In genomic region chr14:61297581-61297980, GRCh38 we compare ENCODE assay signal across 18 cellular contexts.
"Had no signal": no experiment of that assay in that cellular context is flagged by ENCODE, and none has a peak within 500 bp of the region (broad histone marks: within the 10 kb centered on the region; RNA-seq: fewer than 3 reads in every experiment).

No MANE protein-coding gene starts in this region.

- H3K4me3 Mint-ChIP-seq: activated CD4-positive, alpha-beta memory T cell treated with anti-CD3 and anti-CD28 coated beads for 36 hours; activated T-cell treated with anti-CD3 and anti-CD28 coated beads, Interleukin-2, amount 50 U/mL, for 72 hours; neural crest cell had no signal

- H3K27ac ChIP-seq: brain microvascular endothelial cell, coronary artery, gastroesophageal sphincter, heart left ventricle, psoas muscle, tibial nerve, uterus, WERI-Rb-1 had no signal

- DNase-seq: activated CD4-positive, alpha-beta memory T cell treated with anti-CD3 and anti-CD28 coated beads for 36 hours; activated effector memory CD4-positive, alpha-beta T cell treated with anti-CD3 and anti-CD28 coated beads, Interleukin-2, amount 50 U/mL, for 16 hours; activated T-cell treated with anti-CD3 and anti-CD28 coated beads, Interleukin-2, amount 50 U/mL, for 72 hours; aorta; heart left ventricle; kidney; psoas muscle; right cardiac atrium; stimulated activated CD4-positive, alpha-beta T cell treated with anti-CD3 and anti-CD28 coated beads, Interleukin-2, amount 100 ng/mL, for 24 hours; stimulated activated naive CD8-positive, alpha-beta T cell treated with anti-CD3 and anti-CD28 coated beads, Interleukin-15, Interleukin-2, amounts not matched to agents 100 U/mL and 50 U/mL, for 24 hours; uterus; WERI-Rb-1 had no signal

- H3K27me3 Mint-ChIP-seq: activated CD4-positive, alpha-beta memory T cell treated with anti-CD3 and anti-CD28 coated beads for 36 hours had no signal

- H3K36me3 ChIP-seq: brain microvascular endothelial cell, gastroesophageal sphincter, heart left ventricle, tibial nerve, uterus, WERI-Rb-1 had no signal

- H3K9me3 Mint-ChIP-seq: activated CD4-positive, alpha-beta memory T cell treated with anti-CD3 and anti-CD28 coated beads for 36 hours; activated T-cell treated with anti-CD3 and anti-CD28 coated beads, Interleukin-2, amount 50 U/mL, for 72 hours; neural crest cell had no signal

- H3K27ac Mint-ChIP-seq: activated T-cell treated with anti-CD3 and anti-CD28 coated beads, Interleukin-2, amount 50 U/mL, for 72 hours had no signal

- H3K4me1 ChIP-seq: gastroesophageal sphincter, uterus had no signal

- H3K9me3 ChIP-seq: gastroesophageal sphincter, psoas muscle, tibial nerve, uterus had no signal

- H3K4me3 ChIP-seq: coronary artery, gastroesophageal sphincter, heart left ventricle, lung, psoas muscle, tibial nerve, uterus had no signal

- H3K36me3 Mint-ChIP-seq: activated CD4-positive, alpha-beta memory T cell treated with anti-CD3 and anti-CD28 coated beads for 36 hours had no signal

- ATAC-seq: gastroesophageal sphincter, right cardiac atrium had no signal

- H3K4me1 Mint-ChIP-seq: neural crest cell had no signal

- H3K27me3 ChIP-seq: brain microvascular endothelial cell, gastroesophageal sphincter, heart left ventricle, tibial nerve, uterus had no signal
